ENCODE assay signal across 1 cellular context in genomic region chr17:48051706-48052486, GRCh38.
TF ChIP-seq lines count a peak whose summit lies in the region.

No MANE protein-coding gene starts in this region.

TF ChIP-seq in GM23338, 12 proteins besides CTCF, POLR2A, EP300 and RAD21 (continued from another document):
- TF ChIP-seq ZNF462 (CRISPR knock-in tag; IDR thresholded peaks at IDR 0.05) (no peak), REST (IDR thresholded peaks at IDR 0.05; ENCODE audit: unreplicated experiment) (no peak), STAT1 (IDR thresholded peaks at IDR 0.05; ENCODE audit: unreplicated experiment) (no peak), EZH2 (IDR thresholded peaks at IDR 0.05; ENCODE audit: low read depth, unreplicated experiment) (no peak), ETS1 (IDR thresholded peaks at IDR 0.05) (no peak), POLR2AphosphoS5 (IDR thresholded peaks at IDR 0.05; ENCODE audit: low read depth) (no peak), CREB1 (CRISPR knock-in tag; IDR thresholded peaks at IDR 0.05; ENCODE audit: low read depth) (no peak), JUNB (IDR thresholded peaks at IDR 0.05; ENCODE audit: unreplicated experiment) (no peak)
